28 cellular contexts compared by ENCODE assay signal in genomic region chr4:104263100-104263499, GRCh38.
DNase-seq lines count a peak whose midpoint lies in the region; ATAC-seq, FAIRE-seq and TF ChIP-seq lines count a peak whose summit lies in the region.
"Had no signal": no experiment of that assay in that cellular context is flagged by ENCODE, and none has a peak within 500 bp of the region (broad histone marks: within the 10 kb centered on the region; RNA-seq: fewer than 3 reads in every experiment).

No MANE protein-coding gene starts in this region.

- H2AFZ ChIP-seq in IMR-90 (replicated peaks; ENCODE audit: low read length, poor library complexity): no peak overlapping the region

- no peaks in the 10 kb centered on the region for H4K20me1 ChIP-seq in IMR-90 (ENCODE audit: insufficient read depth, low read length)
- H4K20me1 ChIP-seq: BLaER1 had no signal

- H3K9me3 ChIP-seq in A549: no peaks in the 10 kb centered on the region
- H3K9me3 ChIP-seq in BE2C: no peaks in the 10 kb centered on the region
- H3K9me3 ChIP-seq in IMR-90 (ENCODE audit: control insufficient read depth, insufficient read depth, low read length): peaks cover 3% of the 10 kb centered on the region
- no peaks in the 10 kb centered on the region for H3K9me3 ChIP-seq in effector memory CD4-positive, alpha-beta T cell (ENCODE audit: control insufficient read depth, low read length)
- H3K9me3 ChIP-seq: BLaER1 had no signal

- POLR2A ChIA-PET in A549 (lab: Yijun Ruan, JAX) (no interaction called here), IMR-90 (lab: Charles Lee; ENCODE audit: unreplicated experiment) (no interaction called here)

- WGBS in A549 (ENCODE audit: missing lambda C conversion rate): 16% methylated on average over 3 of the region's 3 CpGs
- 0% methylated on average over 2 of the region's 3 CpGs; no CpG with 5 or more reads in 1 of the 2 experiments for WGBS in IMR-90 (ENCODE audit: extremely low coverage in 2 of 2, insufficient read length in 1 of 2), 2 experiments

- no peak overlapping the region for H3K14ac ChIP-seq in IMR-90 (replicated peaks; ENCODE audit: low read depth, low read length)

- no peak overlapping the region for H3K4ac ChIP-seq in IMR-90 (ENCODE audit: low read depth, low read length)

- intact Hi-C loops in IMR-90 (cut with micrococcal nuclease): no loop called here
- intact Hi-C loops in dorsolateral prefrontal cortex (cut with DNase I): no loop called here

- H2BK120ac ChIP-seq in IMR-90 (ENCODE audit: low read depth, low read length): no peak overlapping the region

- H3K9me1 ChIP-seq in IMR-90 (ENCODE audit: insufficient read depth, low read length): no peaks in the 10 kb centered on the region

- H3K4me2 ChIP-seq in A549: no peak overlapping the region
- no peak overlapping the region for H3K4me2 ChIP-seq in IMR-90 (ENCODE audit: low read depth, low read length)
- H3K4me2 ChIP-seq: BLaER1 had no signal

- no peak for TF ChIP-seq POLR2A in A549 (IDR thresholded peaks at IDR 0.05; ENCODE audit: low read length)
- TF ChIP-seq POLR2A in IMR-90 (IDR thresholded peaks at IDR 0.05; ENCODE audit: low read depth, low read length): no peak

- H3K27me3 ChIP-seq in BE2C (no peaks in the 10 kb centered on the region), IMR-90 (ENCODE audit: control insufficient read depth, insufficient read depth, low read length) (no peaks in the 10 kb centered on the region), dorsolateral prefrontal cortex (no peaks in the 10 kb centered on the region)
- H3K27me3 ChIP-seq in effector memory CD4-positive, alpha-beta T cell (replicated peaks; ENCODE audit: control insufficient read depth, insufficient read depth, low read length, poor library complexity, severe bottlenecking): no peaks in the 10 kb centered on the region
- H3K27me3 ChIP-seq: BLaER1 had no signal

- H4K91ac ChIP-seq in IMR-90 (ENCODE audit: insufficient read depth, low read depth, low read length): no peak overlapping the region

- H3K27ac ChIP-seq in A549 (no peak overlapping the region), IMR-90 (ENCODE audit: insufficient read depth, low read length) (no peak overlapping the region), dorsolateral prefrontal cortex (peak overlapping the region in 34 of 59 donors; percentile 0 to 74 (median 39))
- no peak overlapping the region for H3K27ac ChIP-seq in effector memory CD4-positive, alpha-beta T cell (ENCODE audit: insufficient read depth, low read length, poor library complexity, severe bottlenecking)
- H3K27ac ChIP-seq: BLaER1 had no signal

- no peak overlapping the region for H2BK15ac ChIP-seq in IMR-90 (ENCODE audit: low read depth, low read length)

- no peak overlapping the region for H2AK9ac ChIP-seq in IMR-90 (replicated peaks; ENCODE audit: low read depth, low read length, poor library complexity)

- no peak for FAIRE-seq in A549 (lab: Jason Lieb, UNC)
- FAIRE-seq: A204.1, GM12892, GM18507, GM19239 had no signal

- TF ChIP-seq RAD21 in A549 (conservative IDR thresholded peaks at IDR 0.05 in 1 of 2, IDR thresholded peaks at IDR 0.05 in 1 of 2) (no peak), IMR-90 (IDR thresholded peaks at IDR 0.05; ENCODE audit: low read length) (no peak)

- ATAC-seq in A549: no peak
- ATAC-seq in IMR-90 (ENCODE audit: low read depth): no peak
- no peak for ATAC-seq in HG03342 (IDR thresholded peaks at IDR 0.05; ENCODE audit: unreplicated experiment)
- no peak for ATAC-seq in HG03432 (IDR thresholded peaks at IDR 0.05; ENCODE audit: unreplicated experiment)
- ATAC-seq in GM18858 (IDR thresholded peaks at IDR 0.05; ENCODE audit: unreplicated experiment): no peak
- ATAC-seq: GM12878 had no signal

- no peak for TF ChIP-seq CTCF in A549 (IDR thresholded peaks at IDR 0.05)
- TF ChIP-seq CTCF in BE2C (IDR thresholded peaks at IDR 0.05; ENCODE audit: low read depth, low read length): no peak
- TF ChIP-seq CTCF in IMR-90 (conservative IDR thresholded peaks at IDR 0.05; ENCODE audit: low read depth, low read length): no peak
- TF ChIP-seq CTCF in dorsolateral prefrontal cortex (IDR thresholded peaks at IDR 0.05 in 54 of 56, conservative IDR thresholded peaks at IDR 0.05 in 2 of 56; ENCODE audit: low read depth in 1 of 56, partially characterized antibody in 56 of 56): no peak

- no TSS peak for BruUV-seq in IMR-90 (replicated peaks; lab: Mats Ljungman, UMichigan)

- no peak overlapping the region for H2AK5ac ChIP-seq in IMR-90 (ENCODE audit: low read depth, low read length)

- no peaks in the 10 kb centered on the region for H3K79me1 ChIP-seq in IMR-90 (ENCODE audit: low read depth in 1 of 2, low read length in 2 of 2)

- H2BK20ac ChIP-seq in IMR-90 (ENCODE audit: low read depth, low read length): no peak overlapping the region

- H3K36me3 ChIP-seq in BE2C: no peaks in the 10 kb centered on the region
- H3K36me3 ChIP-seq in IMR-90 (ENCODE audit: control insufficient read depth, insufficient read depth, low read length): no peaks in the 10 kb centered on the region
- H3K36me3 ChIP-seq in effector memory CD4-positive, alpha-beta T cell (ENCODE audit: control insufficient read depth, insufficient read depth, low read length): no peaks in the 10 kb centered on the region
- H3K36me3 ChIP-seq: BLaER1 had no signal

- no peak for TF ChIP-seq EP300 in A549 (IDR thresholded peaks at IDR 0.05)

- H3K23ac ChIP-seq in IMR-90 (ENCODE audit: low read depth, low read length): no peak overlapping the region

- H3K4me1 ChIP-seq in A549 (no peaks in the 10 kb centered on the region), BE2C (peaks cover 15% of the 10 kb centered on the region), IMR-90 (ENCODE audit: control insufficient read depth, insufficient read depth, low read length) (no peaks in the 10 kb centered on the region)
- H3K4me1 ChIP-seq in effector memory CD4-positive, alpha-beta T cell (ENCODE audit: control insufficient read depth, insufficient read depth, low read length, poor library complexity, severe bottlenecking): no peaks in the 10 kb centered on the region
- H3K4me1 ChIP-seq: BLaER1 had no signal

- H3K56ac ChIP-seq in IMR-90 (ENCODE audit: extremely low read depth, insufficient read depth, low read length): no peak overlapping the region

- no peak overlapping the region for H3K9ac ChIP-seq in IMR-90 (ENCODE audit: low read depth, low read length)
- H3K9ac ChIP-seq: BLaER1 had no signal

- H3K4me3 ChIP-seq in A549 (no peak overlapping the region), BE2C (ENCODE audit: low read depth, low read length) (0 out of 2 replicates have a peak overlapping the region, but pooled peaks have one; percentile 3), IMR-90 (ENCODE audit: insufficient read depth, low read depth, low read length) (no peak overlapping the region), dorsolateral prefrontal cortex (peak overlapping the region in 2 of 59 donors; percentile 12 to 13)
- no peak overlapping the region for H3K4me3 ChIP-seq in effector memory CD4-positive, alpha-beta T cell (ENCODE audit: insufficient read depth, low read depth, low read length, poor library complexity, severe bottlenecking)
- H3K4me3 ChIP-seq: BLaER1, GM12878 had no signal

- H4K5ac ChIP-seq in IMR-90 (ENCODE audit: low read depth, low read length): no peak overlapping the region

- no peak overlapping the region for H3K18ac ChIP-seq in IMR-90 (ENCODE audit: low read depth, low read length)

- dilution Hi-C loops in IMR-90 (cut with HindIII; ENCODE audit: low sequenced_read_pairs, unreplicated experiment): no loop called here

- no peak overlapping the region for H4K8ac ChIP-seq in IMR-90 (ENCODE audit: low read depth in 2 of 2, low read length in 2 of 2)

- DNase-seq in A549 (ENCODE audit: low read depth in 1 of 2, low spot score in 1 of 2): no peak
- no peak for DNase-seq in BE2C
- DNase-seq in IMR-90: no peak
- no peak for DNase-seq in dorsolateral prefrontal cortex
- no peak for DNase-seq in effector memory CD4-positive, alpha-beta T cell
- DNase-seq: 8988T; AML-193; C1 segment of cervical spinal cord; CD4-positive, alpha-beta memory T cell; CD4-positive, CD25-positive, alpha-beta regulatory T cell; CD8-positive, alpha-beta memory T cell; COR-L47; DMS 273 treated with DMSO at 0.1 percent for 48 hours; DMS153; DMS53; DMS79; DND-41; EL; GDM1 had no signal

- H2BK5ac ChIP-seq in IMR-90 (ENCODE audit: low read depth, low read length, poor library complexity, severe bottlenecking): no peak overlapping the region

- CTCF ChIA-PET in A549 (lab: Yijun Ruan, JAX) (no interaction called here), IMR-90 (lab: Yijun Ruan, JAX) (interaction anchor here (0.6 kb wide), 1 partner anchor 1261 kb away, joined by 3 read pairs; no protein-coding TSS in a partner anchor)

- in situ Hi-C loops in IMR-90 (cut with MboI; ENCODE audit: low sequenced_read_pairs): no loop called here

TF ChIP-seq in A549, 52 proteins besides CTCF, POLR2A, EP300 and RAD21:
- TF ChIP-seq ZSCAN20 (CRISPR knock-in tag; IDR thresholded peaks at IDR 0.05): no peak
- TF ChIP-seq RCOR1 (IDR thresholded peaks at IDR 0.05; ENCODE audit: low read depth, low read length): no peak
- peak; percentile 33 for TF ChIP-seq MAFK (IDR thresholded peaks at IDR 0.05; ENCODE audit: partially characterized antibody)

TF ChIP-seq in IMR-90, 13 proteins besides CTCF, POLR2A, EP300 and RAD21:
- TF ChIP-seq MAFK (IDR thresholded peaks at IDR 0.05; ENCODE audit: low read depth, low read length) (peak; percentile 50), BHLHE40 (IDR thresholded peaks at IDR 0.05; ENCODE audit: low read depth, low read length) (no peak)

Comparison
In these comparisons a context has a peak if more than half of its experiments do, and no peak if none do; other contexts are left out.
1. H3K27ac ChIP-seq: peak in dorsolateral prefrontal cortex (34 of 59); none in A549 (0 of 2), IMR-90 (single experiment) and effector memory CD4-positive, alpha-beta T cell (single experiment).